25 cellular contexts compared by ENCODE assay signal in genomic region chr13:112702341-112702982, GRCh38. TPM values are rescaled to one million over a fixed set of nuclear protein-coding genes. Genes with fewer than 3 reads are reported as not detected.
DNase-seq lines count a peak whose midpoint lies in the region; ATAC-seq, FAIRE-seq and TF ChIP-seq lines count a peak whose summit lies in the region.
"Had no signal": no experiment of that assay in that cellular context is flagged by ENCODE, and none has a peak within 500 bp of the region (broad histone marks: within the 10 kb centered on the region; RNA-seq: fewer than 3 reads in every experiment).

No MANE protein-coding gene starts in this region.

- H3K27me3 ChIP-seq in HUES64 (ENCODE audit: insufficient read depth, low read length) (no peaks in the 10 kb centered on the region), astrocyte (ENCODE audit: insufficient read depth, low read length) (no peaks in the 10 kb centered on the region), testis (no peaks in the 10 kb centered on the region)
- H3K27me3 ChIP-seq: dorsolateral prefrontal cortex, tibial nerve had no signal

- H4K20me1 ChIP-seq in astrocyte (ENCODE audit: insufficient read depth, low read length) = peaks cover 7% of the 10 kb centered on the region

- H3K36me3 Mint-ChIP-seq in astrocyte (ENCODE audit: low read depth, unreplicated experiment) (peaks cover 6% of the 10 kb centered on the region), mesothelial cell of epicardium (peaks cover 5% of the 10 kb centered on the region), HFFc6 (ENCODE audit: low read depth) (no peaks in the 10 kb centered on the region)

- H3K27me3 Mint-ChIP-seq in astrocyte (ENCODE audit: low read depth, unreplicated experiment) (no peaks in the 10 kb centered on the region), mesothelial cell of epicardium (ENCODE audit: low read depth) (no peaks in the 10 kb centered on the region), HFFc6 (ENCODE audit: insufficient read depth) (no peaks in the 10 kb centered on the region; the same call in 1 of the 2 replicates)
- H3K27me3 Mint-ChIP-seq: progenitor cell of endocrine pancreas, T-cell had no signal

- peaks cover 3% of the 10 kb centered on the region for H3K79me2 ChIP-seq in astrocyte (ENCODE audit: insufficient read depth, low read length)

- no peak for ATAC-seq in HG03439 (IDR thresholded peaks at IDR 0.05; ENCODE audit: unreplicated experiment)
- ATAC-seq: T-cell had no signal

- H3K36me3 ChIP-seq in HUES64 (ENCODE audit: insufficient read depth, low read length) (no peaks in the 10 kb centered on the region), astrocyte (ENCODE audit: insufficient read depth, low read length) (no peaks in the 10 kb centered on the region), testis (ENCODE audit: low read depth, missing control alignments) (no peaks in the 10 kb centered on the region)
- H3K36me3 ChIP-seq: HAP-1 had no signal

- H3K4me1 Mint-ChIP-seq in astrocyte (ENCODE audit: low read depth, unreplicated experiment) (peaks cover 15% of the 10 kb centered on the region), mesothelial cell of epicardium (peaks cover 52% of the 10 kb centered on the region), HFFc6 (ENCODE audit: low read depth) (no peaks in the 10 kb centered on the region)

- H3K4me2 ChIP-seq in astrocyte (ENCODE audit: low read length) = no peak overlapping the region

- H2AFZ ChIP-seq in astrocyte (ENCODE audit: low read depth, low read length) = no peak overlapping the region

- intact Hi-C loops in testis (cut with DNase I; ENCODE audit: low total_unique reads) = no loop called here

- WGBS in HUES64 = 89% methylated on average over 31 of the region's 31 CpGs
- WGBS in testis, 2 donors = 75 to 83% methylated on average over 30 to 31 of the region's 31 CpGs

- no peaks in the 10 kb centered on the region for H3K9me3 Mint-ChIP-seq in astrocyte (ENCODE audit: unreplicated experiment)
- no peaks in the 10 kb centered on the region for H3K9me3 Mint-ChIP-seq in mesothelial cell of epicardium
- H3K9me3 Mint-ChIP-seq in HFFc6 = no peaks in the 10 kb centered on the region
- H3K9me3 Mint-ChIP-seq: T-cell had no signal

- DNase-seq in astrocyte (ENCODE audit: low read depth) (no peak), mesothelial cell of epicardium (ENCODE audit: low spot score in 2 of 2, unreplicated experiment in 2 of 2) (no peak), testis (no peak), HFFc6 (no peak)
- no peak for DNase-seq in stimulated activated CD4-positive, alpha-beta T cell treated with anti-CD3 and anti-CD28 coated beads, Interleukin-15, amount 100 ng/mL, for 24 hours
- DNase-seq: activated CD4-positive, alpha-beta T cell treated with anti-CD3 and anti-CD28 coated beads, Interleukin-2, amount 50 U/mL, for 4 hours; activated naive CD4-positive, alpha-beta T cell; amygdala; central memory CD4-positive, alpha-beta T cell; DMS79 treated with DMSO at 0.1 percent for 48 hours; hippocampal formation; NCI-H1417 treated with DMSO at 0.1 percent for 48 hours; NCI-H524 treated with DMSO at 0.1 percent for 48 hours; SHP77; stimulated activated CD4-positive, alpha-beta T cell treated with anti-CD3 and anti-CD28 coated beads, Interleukin-2, amount 100 ng/mL, for 48 hours; stimulated activated naive CD4-positive, alpha-beta T cell treated with Interleukin-2 at 50 U/mL for 16 hours had no signal

- TF ChIP-seq CTCF in astrocyte (IDR thresholded peaks at IDR 0.05; ENCODE audit: insufficient read depth, low read depth, low read length) = no peak
- no peak for TF ChIP-seq CTCF in mesothelial cell of epicardium (IDR thresholded peaks at IDR 0.05; ENCODE audit: unreplicated experiment)
- TF ChIP-seq CTCF in testis (IDR thresholded peaks at IDR 0.05) = no peak
- TF ChIP-seq CTCF in HFFc6 (IDR thresholded peaks at IDR 0.05) = no peak

- H3K4me1 ChIP-seq in HUES64 (ENCODE audit: insufficient read depth, low read length) (peaks cover 41% of the 10 kb centered on the region), astrocyte (ENCODE audit: insufficient read depth, low read length) (no peaks in the 10 kb centered on the region), testis (peaks cover 35% of the 10 kb centered on the region)
- H3K4me1 ChIP-seq: HAP-1 had no signal

- no peak for FAIRE-seq in astrocyte (lab: Jason Lieb, UNC)
- FAIRE-seq: islet of Langerhans had no signal

- no peak overlapping the region for H3K27ac Mint-ChIP-seq in astrocyte (ENCODE audit: unreplicated experiment)
- peak overlapping the region; percentile 70 for H3K27ac Mint-ChIP-seq in mesothelial cell of epicardium
- no peak overlapping the region for H3K27ac Mint-ChIP-seq in HFFc6
- H3K27ac Mint-ChIP-seq: T-cell had no signal

- H3K27ac ChIP-seq in HUES64 (ENCODE audit: low read depth, low read length) = no peak overlapping the region
- H3K27ac ChIP-seq in astrocyte (ENCODE audit: low read depth, low read length) = no peak overlapping the region
- H3K27ac ChIP-seq in testis = peak overlapping the region; percentile 56 to 68
- H3K27ac ChIP-seq: dorsolateral prefrontal cortex, epithelial cell of prostate, tibial nerve had no signal

- H3K4me3 ChIP-seq in HUES64 (ENCODE audit: low read length) = no peak overlapping the region
- no peak overlapping the region for H3K4me3 ChIP-seq in astrocyte (ENCODE audit: insufficient read depth, low read depth, low read length)
- no peak overlapping the region for H3K4me3 ChIP-seq in testis
- H3K4me3 ChIP-seq: dorsolateral prefrontal cortex, HAP-1, tibial nerve had no signal

- H3K9me3 ChIP-seq in HUES64 (ENCODE audit: insufficient read depth, low read depth, low read length) (no peaks in the 10 kb centered on the region), astrocyte (ENCODE audit: insufficient read depth, low read depth, low read length) (no peaks in the 10 kb centered on the region), testis (no peaks in the 10 kb centered on the region)
- H3K9me3 ChIP-seq: HAP-1, tibial nerve had no signal

- no peak for TF ChIP-seq POLR2A in testis (IDR thresholded peaks at IDR 0.05)

- H3K9ac ChIP-seq in HUES64 (ENCODE audit: low read depth, low read length) = 0 out of 2 replicates have a peak overlapping the region, but pooled peaks have one; percentile 12
- H3K9ac ChIP-seq in astrocyte (ENCODE audit: low read length) = no peak overlapping the region

- H3K4me3 Mint-ChIP-seq in astrocyte (ENCODE audit: unreplicated experiment) (peak overlapping the region; percentile 5), mesothelial cell of epicardium (no peak overlapping the region), HFFc6 (no peak overlapping the region)
- H3K4me3 Mint-ChIP-seq: T-cell had no signal

RNA-seq across cellular contexts. Expression of gene ATP11A, which starts 12.6 kb away (rescaled TPM):
- polyA plus RNA-seq in HUES64 (2013, experiment 1 of 2) = 14.7 TPM
- polyA plus RNA-seq in HUES64 (2013, experiment 2 of 2) = 18.6 TPM
- total RNA-seq in astrocyte (35.7 and 38.9 TPM in 2 replicates), mesothelial cell of epicardium (107 to 114 TPM (median 112 TPM) in 3 replicates), testis (100 to 1,000 TPM; 112 to 122 TPM)
- 34.4 TPM for polyA plus RNA-seq in testis (ENCODE audit: insufficient read depth, low read depth, low replicate concordance)
- 10 to 100 TPM in 2 of 6 experiments, 1 to 10 TPM in 4; 4.3 to 29.9 (median 6.5) TPM for total RNA-seq in HFFc6 (2021; fragmentation: NEBNext Ultra II Directional; extraction: Animal tissue kit (Norgen Biotek cat#: 25700))

Comparison
In these comparisons a context has a peak if more than half of its experiments do, and no peak if none do; other contexts are left out.
1. H3K27ac ChIP-seq: peak in testis (2 of 2); none in HUES64 (single experiment) and astrocyte (single experiment).